In genomic region chr18:52484977-52485376, GRCh38 we compare ENCODE assay signal across 16 cellular contexts.
"Had no signal": no experiment of that assay in that cellular context is flagged by ENCODE, and none has a peak within 500 bp of the region (broad histone marks: within the 10 kb centered on the region; RNA-seq: fewer than 3 reads in every experiment).

No MANE protein-coding gene starts in this region.

- H3K4me3 ChIP-seq: adrenal gland, heart left ventricle, sigmoid colon, upper lobe of left lung had no signal

- H3K27me3 ChIP-seq: adrenal gland, heart left ventricle, sigmoid colon, upper lobe of left lung had no signal

- ATAC-seq: activated T-helper 17 cell treated with anti-CD3 and anti-CD28 coated beads, Interleukin-2, amount 50 U/mL, for 72 hours; heart left ventricle; left lobe of liver; natural killer cell treated with Interleukin-12 subunit alpha and Interleukin-12 subunit beta and Interleukin-15 and Interleukin-18, amount 100 ng/mL, for 72 hours had no signal

- H3K36me3 ChIP-seq: adrenal gland, heart left ventricle, sigmoid colon, upper lobe of left lung had no signal

- H3K9me3 ChIP-seq: adrenal gland, heart left ventricle, sigmoid colon, upper lobe of left lung had no signal

- DNase-seq: activated CD4-positive, alpha-beta T cell treated with anti-CD3 and anti-CD28 coated beads for 48 hours; activated naive CD4-positive, alpha-beta T cell treated with anti-CD3 and anti-CD28 coated beads, Interleukin-2, amount 10 ng/mL, durations not matched to agents 7 days and 5 days; adrenal gland; caudate nucleus; cortex of kidney; effector CD8-positive, alpha-beta T cell; heart left ventricle; islet precursor cell; occipital lobe; sigmoid colon; stimulated activated CD4-positive, alpha-beta T cell treated with anti-CD3 and anti-CD28 coated beads, Interleukin-2, amount 100 ng/mL, for 48 hours; stimulated activated naive CD4-positive, alpha-beta T cell treated with Interleukin-2 at 50 U/mL for 16 hours; upper lobe of left lung had no signal

- H3K27ac ChIP-seq: adrenal gland, heart left ventricle, sigmoid colon, upper lobe of left lung had no signal

- H3K4me1 ChIP-seq: adrenal gland, heart left ventricle, sigmoid colon, upper lobe of left lung had no signal
